In genomic region chr3:32506466-32506865, GRCh38 we compare ENCODE assay signal across 30 cellular contexts.
"Had no signal": no experiment of that assay in that cellular context is flagged by ENCODE, and none has a peak within 500 bp of the region (broad histone marks: within the 10 kb centered on the region; RNA-seq: fewer than 3 reads in every experiment).

No MANE protein-coding gene starts in this region.

- H3K36me3 Mint-ChIP-seq: activated naive CD4-positive, alpha-beta T cell treated with anti-CD3 and anti-CD28 coated beads, Interleukin-2, amount 50 U/mL, for 24 hours; activated naive CD8-positive, alpha-beta T cell treated with anti-CD3 and anti-CD28 coated beads for 36 hours; brain had no signal

- H3K4me1 ChIP-seq: breast epithelium, colonic mucosa had no signal

- ATAC-seq: activated CD8-positive, alpha-beta T cell treated with anti-CD3 and anti-CD28 coated beads for 36 hours; activated T-cell treated with anti-CD3 and anti-CD28 coated beads, Interleukin-2, amount 50 U/mL, for 4 hours; activated T-helper 17 cell treated with anti-CD3 and anti-CD28 coated beads, Interleukin-2, amount 50 U/mL, for 72 hours; foreskin keratinocyte; gastrocnemius medialis; heart left ventricle had no signal

- H3K27me3 ChIP-seq: ascending aorta, breast epithelium, cardiac muscle cell, colonic mucosa, dorsolateral prefrontal cortex, esophagus muscularis mucosa, foreskin keratinocyte, gastrocnemius medialis, heart left ventricle had no signal

- H3K27me3 Mint-ChIP-seq: activated CD8-positive, alpha-beta T cell treated with anti-CD3 and anti-CD28 coated beads for 36 hours; activated naive CD4-positive, alpha-beta T cell treated with anti-CD3 and anti-CD28 coated beads, Interleukin-2, amount 50 U/mL, for 24 hours; activated naive CD8-positive, alpha-beta T cell treated with anti-CD3 and anti-CD28 coated beads for 36 hours; activated T-helper 17 cell treated with anti-CD3 and anti-CD28 coated beads, Interleukin-2, amount 50 U/mL, for 72 hours; brain had no signal

- H3K27ac Mint-ChIP-seq: activated CD8-positive, alpha-beta T cell treated with anti-CD3 and anti-CD28 coated beads for 36 hours; activated naive CD4-positive, alpha-beta T cell treated with anti-CD3 and anti-CD28 coated beads for 36 hours; activated naive CD4-positive, alpha-beta T cell treated with anti-CD3 and anti-CD28 coated beads, Interleukin-2, amount 50 U/mL, for 24 hours; activated naive CD8-positive, alpha-beta T cell treated with anti-CD3 and anti-CD28 coated beads for 36 hours; brain; endodermal cell had no signal

- H3K27ac ChIP-seq: ascending aorta, breast epithelium, cardiac muscle cell, colonic mucosa, dorsolateral prefrontal cortex, esophagus muscularis mucosa, foreskin keratinocyte, gastrocnemius medialis, heart left ventricle had no signal

- H3K36me3 ChIP-seq: ascending aorta, breast epithelium, cardiac muscle cell, colonic mucosa, esophagus muscularis mucosa, gastrocnemius medialis, heart left ventricle had no signal

- H3K4me3 ChIP-seq: ascending aorta, breast epithelium, cardiac muscle cell, colonic mucosa, dorsolateral prefrontal cortex, esophagus muscularis mucosa, gastrocnemius medialis, heart left ventricle had no signal

- DNase-seq: activated CD4-positive, alpha-beta T cell treated with anti-CD3 and anti-CD28 coated beads for 1 hour; activated CD4-positive, alpha-beta T cell treated with anti-CD3 and anti-CD28 coated beads for 4 hours; activated CD4-positive, alpha-beta T cell treated with anti-CD3 and anti-CD28 coated beads, Interleukin-2, amount 50 U/mL, for 1 hour; activated CD4-positive, alpha-beta T cell treated with anti-CD3 and anti-CD28 coated beads, Interleukin-2, amount 50 U/mL, for 48 hours; activated CD8-positive, alpha-beta memory T cell treated with anti-CD3 and anti-CD28 coated beads for 24 hours; activated CD8-positive, alpha-beta T cell treated with anti-CD3 and anti-CD28 coated beads for 36 hours; activated effector memory CD4-positive, alpha-beta T cell treated with Interleukin-2 at 50 U/mL for 16 hours; activated naive CD4-positive, alpha-beta T cell treated with anti-CD3 and anti-CD28 coated beads for 36 hours; activated naive CD8-positive, alpha-beta T cell treated with anti-CD3 and anti-CD28 coated beads for 36 hours; activated T-cell treated with anti-CD3 and anti-CD28 coated beads, Interleukin-2, amount 50 U/mL, for 4 hours; central memory CD4-positive, alpha-beta T cell; cerebellar nuclear complex; colonic mucosa; dorsolateral prefrontal cortex; effector memory CD4-positive, alpha-beta T cell; endodermal cell; erythroblast; foreskin keratinocyte; gastrocnemius medialis; glutamatergic neuron; heart left ventricle; T-helper 1 cell; T-helper 2 cell had no signal

- H3K9me3 ChIP-seq: ascending aorta, breast epithelium, colonic mucosa, esophagus muscularis mucosa, gastrocnemius medialis, heart left ventricle had no signal

- H3K9me3 Mint-ChIP-seq: activated CD8-positive, alpha-beta T cell treated with anti-CD3 and anti-CD28 coated beads for 36 hours; activated naive CD4-positive, alpha-beta T cell treated with anti-CD3 and anti-CD28 coated beads for 36 hours; activated naive CD4-positive, alpha-beta T cell treated with anti-CD3 and anti-CD28 coated beads, Interleukin-2, amount 50 U/mL, for 24 hours; activated naive CD8-positive, alpha-beta T cell treated with anti-CD3 and anti-CD28 coated beads for 36 hours; activated T-cell treated with anti-CD3 and anti-CD28 coated beads, Interleukin-2, amount 50 U/mL, for 4 hours; activated T-helper 17 cell treated with anti-CD3 and anti-CD28 coated beads, Interleukin-2, amount 50 U/mL, for 72 hours; brain; endodermal cell had no signal

- H3K4me3 Mint-ChIP-seq: activated CD8-positive, alpha-beta T cell treated with anti-CD3 and anti-CD28 coated beads for 36 hours; activated naive CD4-positive, alpha-beta T cell treated with anti-CD3 and anti-CD28 coated beads for 36 hours; activated naive CD4-positive, alpha-beta T cell treated with anti-CD3 and anti-CD28 coated beads, Interleukin-2, amount 50 U/mL, for 24 hours; activated naive CD8-positive, alpha-beta T cell treated with anti-CD3 and anti-CD28 coated beads for 36 hours; activated T-cell treated with anti-CD3 and anti-CD28 coated beads, Interleukin-2, amount 50 U/mL, for 4 hours; activated T-helper 17 cell treated with anti-CD3 and anti-CD28 coated beads, Interleukin-2, amount 50 U/mL, for 72 hours; brain; endodermal cell had no signal
